8 cellular contexts compared by ENCODE assay signal in the genomic region with DNA sequence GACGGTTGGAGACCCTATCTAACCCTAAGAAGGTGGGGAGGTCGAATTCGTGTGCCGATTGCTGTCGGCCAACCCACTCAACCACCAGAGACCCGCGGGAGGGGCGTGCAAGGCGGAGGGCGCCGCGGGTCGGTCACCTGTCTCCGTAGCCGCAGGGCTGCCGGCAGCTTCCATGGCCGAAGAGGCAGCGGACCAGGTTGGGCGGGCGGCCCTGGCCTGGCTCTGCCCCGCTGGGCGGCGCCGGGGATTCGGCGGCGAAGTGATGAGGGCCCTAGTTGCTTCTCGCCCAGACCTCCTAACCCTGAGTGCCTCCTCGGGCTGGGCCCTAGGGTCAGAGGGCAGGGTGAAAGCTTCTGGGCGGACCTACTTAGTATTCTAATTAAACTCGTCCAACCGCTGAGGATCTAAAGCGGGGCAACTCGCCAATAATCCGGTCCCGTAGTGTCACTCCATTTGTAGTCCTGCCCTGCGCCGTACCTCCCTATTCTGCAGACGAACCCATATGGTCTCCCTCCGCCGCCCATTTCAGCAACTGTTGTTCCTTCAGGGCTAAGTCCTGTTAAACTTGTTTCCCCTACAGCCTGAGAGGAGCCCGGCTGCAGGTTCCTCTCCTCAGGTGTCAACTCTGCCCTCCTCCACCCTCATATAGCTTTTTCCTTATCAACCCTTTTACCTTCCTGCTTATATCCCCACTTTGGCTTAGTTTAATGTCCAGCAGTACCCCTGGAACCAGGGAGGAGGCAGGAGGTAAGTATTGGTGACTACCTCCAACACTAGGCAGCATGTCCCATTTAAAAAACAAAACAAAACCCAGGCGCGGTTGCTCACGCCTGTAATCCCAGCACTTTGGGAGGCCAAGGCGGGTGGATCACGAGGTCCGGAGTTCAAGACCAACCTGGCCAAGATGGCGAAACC. TPM values are rescaled to one million over a fixed set of nuclear protein-coding genes. Genes with fewer than 3 reads are reported as not detected.
DNase-seq lines count a peak whose midpoint lies in the region; ATAC-seq and TF ChIP-seq lines count a peak whose summit lies in the region.

A gene (minus strand): TSS at position 307 of the 915 bp plus-strand sequence. CDS start 133 bp downstream, at position 174.

- H3K4me3 ChIP-seq in left lung: peak within 1 kb of the TSS; percentile 77 to 78

- ATAC-seq in GM18870 (IDR thresholded peaks at IDR 0.05; ENCODE audit: unreplicated experiment) (peak; percentile 27), HG03097 (IDR thresholded peaks at IDR 0.05; ENCODE audit: low FRiP score, unreplicated experiment) (peak; percentile 28), left lung (peak; percentile 70)

- H3K4me1 ChIP-seq in left lung: peaks cover 27 to 65% of the 10 kb centered on the region in 2 donors

- no peaks in the 10 kb centered on the region for H3K9me3 ChIP-seq in left lung

- no peaks in the 10 kb centered on the region for H3K27me3 ChIP-seq in left lung

- DNase-seq in AG20443 (ENCODE audit: low spot score) (peak; percentile 79), NCI-H524 treated with DMSO at 0.1 percent for 48 hours (lab: John Stamatoyannopoulos, UW) (peak; percentile 13), ecto neural progenitor cell (ENCODE audit: low spot score) (peak; percentile 93), left lung (peak; percentile 91 to 94)
- peak; percentile 82 for DNase-seq in activated CD4-positive, alpha-beta T cell treated with anti-CD3 and anti-CD28 coated beads for 48 hours
- peak; percentile 46 to 56 for DNase-seq in stimulated activated CD4-positive, alpha-beta T cell treated with anti-CD3 and anti-CD28 coated beads, Interleukin-4, amount 100 ng/mL, for 4 hours

- intact Hi-C loops in left lung (cut with DNase I): loop anchor here in 1 of 2 donors (10.0 kb wide), 1 partner anchor 93 kb away; no protein-coding TSS in a partner anchor

- peak within 1 kb of the TSS; percentile 97 to 99 for H3K27ac ChIP-seq in left lung

- H3K36me3 ChIP-seq in left lung: peaks cover 0 to 15% of the 10 kb centered on the region in 2 donors

- no peak for TF ChIP-seq CTCF in left lung (IDR thresholded peaks at IDR 0.05)

RNA-seq across cellular contexts. Expression of the gene that starts here (rescaled TPM):
- total RNA-seq in left lung: 10 to 100 TPM; 27.3 to 31.0 TPM

Comparison
In these comparisons a context has a peak if more than half of its experiments do, and no peak if none do; other contexts are left out.
1. Peak in every context shown above with its lines: DNase-seq, ATAC-seq, H3K4me3 ChIP-seq and H3K27ac ChIP-seq.
2. DNase-seq: peak in every context shown above with its lines; median percentile 93 in ecto neural progenitor cell; 92 in left lung; 82 in activated CD4-positive, alpha-beta T cell treated with anti-CD3 and anti-CD28 coated beads for 48 hours; 79 in AG20443; 51 in stimulated activated CD4-positive, alpha-beta T cell treated with anti-CD3 and anti-CD28 coated beads, Interleukin-4, amount 100 ng/mL, for 4 hours; 13 in NCI-H524 treated with DMSO at 0.1 percent for 48 hours.